Comparison of ENCODE assay signal across 8 cellular contexts in genomic region chr11:14894657-14895598, GRCh38. TPM values are rescaled to one million over a fixed set of nuclear protein-coding genes. Genes with fewer than 3 reads are reported as not detected.
DNase-seq lines count a peak whose midpoint lies in the region; ATAC-seq, FAIRE-seq and TF ChIP-seq lines count a peak whose summit lies in the region.

No MANE protein-coding gene starts in this region.

- CTCF ChIA-PET in HCT116 (lab: Charles Lee), result interaction anchor here (5.2 kb wide), 1 partner anchor 14 kb away, joined by 75 read pairs; no protein-coding TSS in a partner anchor

- H3K79me2 ChIP-seq in HCT116 (ENCODE audit: insufficient read depth, low read length), result no peaks in the 10 kb centered on the region

- no peak for FAIRE-seq in RCC 7860 (lab: Jason Lieb, UNC)

- peaks cover 5 to 24% of the 10 kb centered on the region in 2 experiments; a peak in 3 of 4 replicates for H3K4me1 ChIP-seq in HCT116 (ENCODE audit: control insufficient read depth in 1 of 2, insufficient read depth in 2 of 2, low read length in 2 of 2)

- peaks cover 39% of the 10 kb centered on the region for H3K4me1 Mint-ChIP-seq in activated T-helper 1 cell treated with anti-CD3 and anti-CD28 coated beads, Interleukin-12 subunit alpha, Interleukin-12 subunit beta, Interleukin-2, Interleukin-4 antibody, amounts not matched to agents 30 ng/mL and 10 ng/mL and 1 ng/mL, durations not matched to agents 14 hours and 24 hours and 36 hours (ENCODE audit: low read depth)

- H3K4me2 ChIP-seq in HCT116 (ENCODE audit: low read length), result no peak overlapping the region

- H3K9me2 ChIP-seq in HCT116 (ENCODE audit: insufficient read depth), result no peaks in the 10 kb centered on the region

- intact Hi-C loops in HCT116 (cut with micrococcal nuclease), result loop anchor here (5.0 to 10.0 kb wide), 3 partner anchors 43 to 373 kb away; partner anchors contain the start of genes PDE3B and PSMA1
- intact Hi-C loops in activated T-helper 1 cell treated with anti-CD3 and anti-CD28 coated beads, Interleukin-12 subunit alpha, Interleukin-12 subunit beta, Interleukin-2, Interleukin-4 antibody, amounts not matched to agents 30 ng/mL and 10 ng/mL and 1 ng/mL, durations not matched to agents 14 hours and 24 hours and 36 hours (cut with micrococcal nuclease), result loop anchor here (5.0 kb wide), 2 partner anchors 1228 to 1608 kb away; partner anchors contain the start of gene FAR1

- H3K27ac Mint-ChIP-seq in activated T-helper 1 cell treated with anti-CD3 and anti-CD28 coated beads, Interleukin-12 subunit alpha, Interleukin-12 subunit beta, Interleukin-2, Interleukin-4 antibody, amounts not matched to agents 30 ng/mL and 10 ng/mL and 1 ng/mL, durations not matched to agents 14 hours and 24 hours and 36 hours, result peak overlapping the region; percentile 69

- peaks cover 12% of the 10 kb centered on the region for H3K36me3 Mint-ChIP-seq in activated T-helper 1 cell treated with anti-CD3 and anti-CD28 coated beads, Interleukin-12 subunit alpha, Interleukin-12 subunit beta, Interleukin-2, Interleukin-4 antibody, amounts not matched to agents 30 ng/mL and 10 ng/mL and 1 ng/mL, durations not matched to agents 14 hours and 24 hours and 36 hours (ENCODE audit: low read depth)

- RAD21 ChIA-PET in HCT116 (lab: Charles Lee; ENCODE audit: low non-redundant PET in 1 of 2, low total read pairs in 2 of 2, uncharacterized antibody in 2 of 2, unreplicated experiment in 2 of 2), result no interaction called here

- no peak overlapping the region for H3K4me3 ChIP-seq in HCT116 (replicated peaks in 1 of 2; ENCODE audit: low read depth in 1 of 2, low read length in 2 of 2)

- H4K20me1 ChIP-seq in HCT116 (ENCODE audit: insufficient read depth), result no peaks in the 10 kb centered on the region

- H3K9me3 ChIP-seq in HCT116 (ENCODE audit: control insufficient read depth in 1 of 2, insufficient read depth in 1 of 2, low read depth in 1 of 2, low read length in 2 of 2), result no peaks in the 10 kb centered on the region

- no TSS peak for BruUV-seq in HCT116 (replicated peaks; lab: Mats Ljungman, UMichigan)

- H3K27me3 ChIP-seq in HCT116 (ENCODE audit: insufficient read depth, low read length), result no peaks in the 10 kb centered on the region

- no peaks in the 10 kb centered on the region for H3K36me3 ChIP-seq in HCT116 (ENCODE audit: control insufficient read depth in 1 of 2, insufficient read depth in 2 of 2, low read length in 2 of 2)

- H3K4me3 Mint-ChIP-seq in activated T-helper 1 cell treated with anti-CD3 and anti-CD28 coated beads, Interleukin-12 subunit alpha, Interleukin-12 subunit beta, Interleukin-2, Interleukin-4 antibody, amounts not matched to agents 30 ng/mL and 10 ng/mL and 1 ng/mL, durations not matched to agents 14 hours and 24 hours and 36 hours, result peak overlapping the region; percentile 3

- ATAC-seq in HCT116, result no peak

- H3K9ac ChIP-seq in HCT116 (ENCODE audit: low read length), result no peak overlapping the region

- TF ChIP-seq RAD21 in HCT116 (IDR thresholded peaks at IDR 0.05; ENCODE audit: low read depth), result no peak

- TF ChIP-seq CTCF in AG09319 (IDR thresholded peaks at IDR 0.05; ENCODE audit: low read depth, low read length), result no peak
- TF ChIP-seq CTCF in HCT116 (IDR thresholded peaks at IDR 0.05 in 2 of 3, conservative IDR thresholded peaks at IDR 0.05 in 1 of 3; ENCODE audit: borderline replicate concordance in 1 of 3, insufficient read depth in 1 of 3, low read depth in 2 of 3, low read length in 2 of 3), result no peak

- H3K27me3 Mint-ChIP-seq in activated T-helper 1 cell treated with anti-CD3 and anti-CD28 coated beads, Interleukin-12 subunit alpha, Interleukin-12 subunit beta, Interleukin-2, Interleukin-4 antibody, amounts not matched to agents 30 ng/mL and 10 ng/mL and 1 ng/mL, durations not matched to agents 14 hours and 24 hours and 36 hours (ENCODE audit: insufficient read depth), result no peaks in the 10 kb centered on the region

- POLR2A ChIA-PET in HCT116 (lab: Charles Lee), result no interaction called here

- peaks cover 5% of the 10 kb centered on the region for H3K9me3 Mint-ChIP-seq in activated T-helper 1 cell treated with anti-CD3 and anti-CD28 coated beads, Interleukin-12 subunit alpha, Interleukin-12 subunit beta, Interleukin-2, Interleukin-4 antibody, amounts not matched to agents 30 ng/mL and 10 ng/mL and 1 ng/mL, durations not matched to agents 14 hours and 24 hours and 36 hours

- DNase-seq in AG09319 (ENCODE audit: extremely low read depth, low read depth) (peak; percentile 24), HCT116 (ENCODE audit: low read depth, low spot score) (no peak), iris pigment epithelial cell (ENCODE audit: low read depth) (peak; percentile 56), RCC 7860 (ENCODE audit: low spot score) (no peak), kidney glomerular epithelial cell (lab: John Stamatoyannopoulos, UW) (no peak), NCI-H1417 treated with DMSO at 0.1 percent for 48 hours (lab: John Stamatoyannopoulos, UW) (no peak)
- DNase-seq in activated T-helper 1 cell treated with anti-CD3 and anti-CD28 coated beads, Interleukin-12 subunit alpha, Interleukin-12 subunit beta, Interleukin-2, Interleukin-4 antibody, amounts not matched to agents 30 ng/mL and 10 ng/mL and 1 ng/mL, durations not matched to agents 14 hours and 24 hours and 36 hours (ENCODE audit: low spot score), result no peak
- no peak for DNase-seq in activated effector memory CD4-positive, alpha-beta T cell treated with anti-CD3 and anti-CD28 coated beads, Interleukin-2, amount 50 U/mL, for 16 hours

- H3K27ac ChIP-seq in HCT116 (ENCODE audit: low read depth, low read length), result no peak overlapping the region

- no peak overlapping the region for H2AFZ ChIP-seq in HCT116 (ENCODE audit: low read depth, low read length, poor library complexity, severe bottlenecking)

- TF ChIP-seq POLR2A in HCT116 (IDR thresholded peaks at IDR 0.05; ENCODE audit: borderline replicate concordance, extremely low read depth, insufficient read depth, insufficient read length), result no peak

TF ChIP-seq in HCT116, 20 proteins besides CTCF, POLR2A, EP300 and RAD21:
- no peak for TF ChIP-seq YY1 (IDR thresholded peaks at IDR 0.05; ENCODE audit: extremely low read depth, insufficient replicate concordance, low read depth, low read length)
- TF ChIP-seq SP1 (IDR thresholded peaks at IDR 0.05; ENCODE audit: low read depth), result peak; percentile 47; the same call in 1 of the 2 replicates
- TF ChIP-seq EGR1 (IDR thresholded peaks at IDR 0.05; ENCODE audit: low read depth), result 0 out of 2 replicates have a peak, but pooled peaks have one; percentile 30
- peak; percentile 40 for TF ChIP-seq POLR2AphosphoS5 (IDR thresholded peaks at IDR 0.05; ENCODE audit: low read depth, low read length)
- TF ChIP-seq MAX (IDR thresholded peaks at IDR 0.05), result peak; percentile 31; the same call in 1 of the 2 replicates
- TF ChIP-seq ELF1 (IDR thresholded peaks at IDR 0.05; ENCODE audit: borderline replicate concordance, low read depth), result no peak
- TF ChIP-seq CEBPB (IDR thresholded peaks at IDR 0.05; ENCODE audit: low read depth), result peak; percentile 92

RNA-seq across cellular contexts. Expression of gene CYP2R1, which starts 2.9 kb away (rescaled TPM):
- total RNA-seq in HCT116 (2021; ENCODE audit: unreplicated experiment), result 18.3 TPM
- 17.5 and 24.6 TPM in 2 replicates for polyA plus RNA-seq in HCT116 (2012)
- total RNA-seq in activated T-helper 1 cell treated with anti-CD3 and anti-CD28 coated beads, Interleukin-12 subunit alpha, Interleukin-12 subunit beta, Interleukin-2, Interleukin-4 antibody, amounts not matched to agents 30 ng/mL and 10 ng/mL and 1 ng/mL, durations not matched to agents 14 hours and 24 hours and 36 hours, result 13.7 and 14.3 TPM in 2 replicates

Comparison
In these comparisons a context has a peak if more than half of its experiments do, and no peak if none do; other contexts are left out.
1. DNase-seq: peak in AG09319 (single experiment) and iris pigment epithelial cell (single experiment); none in HCT116 (single experiment), activated T-helper 1 cell treated with anti-CD3 and anti-CD28 coated beads, Interleukin-12 subunit alpha, Interleukin-12 subunit beta, Interleukin-2, Interleukin-4 antibody, amounts not matched to agents 30 ng/mL and 10 ng/mL and 1 ng/mL, durations not matched to agents 14 hours and 24 hours and 36 hours (single experiment), RCC 7860 (single experiment), kidney glomerular epithelial cell (single experiment), activated effector memory CD4-positive, alpha-beta T cell treated with anti-CD3 and anti-CD28 coated beads, Interleukin-2, amount 50 U/mL, for 16 hours (single experiment) and NCI-H1417 treated with DMSO at 0.1 percent for 48 hours (single experiment).